Comparison of ENCODE assay signal across 13 cellular contexts in the genomic region with DNA sequence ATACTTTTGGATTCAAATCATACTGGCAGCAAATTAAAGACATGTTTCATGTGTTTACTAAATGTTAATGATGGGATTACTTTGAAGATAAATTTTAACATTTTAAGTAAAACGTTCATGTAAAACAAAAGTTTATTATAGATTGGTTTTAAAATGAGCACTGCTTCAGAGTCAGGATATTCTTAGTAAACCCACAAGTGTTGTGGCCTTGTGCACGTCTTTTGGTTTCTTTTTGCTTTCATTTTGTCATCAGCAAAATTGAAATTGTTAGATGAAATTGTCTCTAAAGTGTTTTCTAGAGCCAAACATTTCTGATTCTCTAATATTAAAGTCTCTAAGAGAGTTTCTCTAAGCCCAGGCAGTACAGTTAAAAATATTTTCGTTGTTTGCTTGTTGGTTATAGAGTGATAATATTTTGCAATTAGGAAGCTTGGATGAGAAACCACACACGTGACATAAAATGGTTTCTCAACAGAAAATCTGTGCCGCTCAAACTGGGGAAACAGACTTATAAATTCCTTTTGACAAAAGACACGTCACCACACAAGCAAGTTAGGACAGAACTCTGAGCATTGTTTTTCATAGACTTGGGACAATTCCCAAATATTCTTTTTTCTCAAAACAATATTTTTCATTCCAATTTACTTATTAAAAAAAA.
DNase-seq lines count a peak whose midpoint lies in the region; ATAC-seq and TF ChIP-seq lines count a peak whose summit lies in the region.
"Had no signal": no experiment of that assay in that cellular context is flagged by ENCODE, and none has a peak within 500 bp of the region (broad histone marks: within the 10 kb centered on the region; RNA-seq: fewer than 3 reads in every experiment).

No MANE protein-coding gene starts in this region.

- H3K9ac ChIP-seq in GM23248: peak overlapping the region; percentile 67

- no peaks in the 10 kb centered on the region for H3K9me2 ChIP-seq in GM23248 (ENCODE audit: insufficient read depth)

- peak overlapping the region; percentile 64 for H3K4me3 ChIP-seq in GM23248
- H3K4me3 ChIP-seq in gastroesophageal sphincter: no peak overlapping the region
- H3K4me3 ChIP-seq in stomach: no peak overlapping the region
- H3K4me3 ChIP-seq: dorsolateral prefrontal cortex had no signal

- intact Hi-C loops in stomach (cut with DNase I; ENCODE audit: low total_unique reads): no loop called here

- no peaks in the 10 kb centered on the region for H3K9me3 ChIP-seq in GM23248 (ENCODE audit: low read depth)
- no peaks in the 10 kb centered on the region for H3K9me3 ChIP-seq in gastroesophageal sphincter
- no peaks in the 10 kb centered on the region for H3K9me3 ChIP-seq in stomach

- H3K9me3 Mint-ChIP-seq in stimulated activated effector memory CD8-positive, alpha-beta T cell treated with anti-CD3 and anti-CD28 coated beads, Interleukin-12 subunit alpha, Interleukin-12 subunit beta, amount 100 ng/mL, for 72 hours: no peaks in the 10 kb centered on the region
- peaks cover 10% of the 10 kb centered on the region for H3K9me3 Mint-ChIP-seq in type B pancreatic cell
- H3K9me3 Mint-ChIP-seq: activated B cell treated with CpG ODN at 0.5 μM for 24 hours; activated naive CD8-positive, alpha-beta T cell treated with anti-CD3 and anti-CD28 coated beads, Interleukin-2, amount 50 U/mL, for 24 hours had no signal

- no peak for TF ChIP-seq EP300 in gastroesophageal sphincter (IDR thresholded peaks at IDR 0.05)
- no peak for TF ChIP-seq EP300 in stomach (IDR thresholded peaks at IDR 0.05)

- H4K20me1 ChIP-seq in GM23248 (ENCODE audit: insufficient read depth): peaks cover 35% of the 10 kb centered on the region

- peaks cover 25% of the 10 kb centered on the region; the same call in 1 of the 2 replicates for H3F3A ChIP-seq in GM23248 (ENCODE audit: insufficient read depth)

- peak; percentile 77 for DNase-seq in GM23248
- peak; percentile 44 for DNase-seq in amniotic epithelial cell (ENCODE audit: low read depth)
- no peak for DNase-seq in stomach
- no peak for DNase-seq in stimulated activated effector memory CD8-positive, alpha-beta T cell treated with anti-CD3 and anti-CD28 coated beads, Interleukin-12 subunit alpha, Interleukin-12 subunit beta, amount 100 ng/mL, for 72 hours (ENCODE audit: low spot score in 2 of 2)
- DNase-seq in type B pancreatic cell (ENCODE audit: extremely low spot score, unreplicated experiment): no peak
- DNase-seq in AG08396 (ENCODE audit: low spot score): no peak
- no peak for DNase-seq in NCI-H1105 (lab: John Stamatoyannopoulos, UW)
- DNase-seq: activated B cell treated with CpG ODN at 0.5 μM for 24 hours; activated naive CD8-positive, alpha-beta T cell treated with anti-CD3 and anti-CD28 coated beads, Interleukin-2, amount 50 U/mL, for 24 hours; dorsolateral prefrontal cortex; NCI-H2029 treated with DMSO at 0.1 percent for 48 hours had no signal

- H3K27me3 ChIP-seq in GM23248 (replicated peaks; ENCODE audit: insufficient read depth): no peaks in the 10 kb centered on the region
- H3K27me3 ChIP-seq in gastroesophageal sphincter: no peaks in the 10 kb centered on the region
- no peaks in the 10 kb centered on the region for H3K27me3 ChIP-seq in stomach
- H3K27me3 ChIP-seq: dorsolateral prefrontal cortex had no signal

- no peaks in the 10 kb centered on the region for H3K36me3 Mint-ChIP-seq in stimulated activated effector memory CD8-positive, alpha-beta T cell treated with anti-CD3 and anti-CD28 coated beads, Interleukin-12 subunit alpha, Interleukin-12 subunit beta, amount 100 ng/mL, for 72 hours
- peaks cover 17% of the 10 kb centered on the region for H3K36me3 Mint-ChIP-seq in type B pancreatic cell

- H3K27me3 Mint-ChIP-seq in type B pancreatic cell: no peaks in the 10 kb centered on the region

- TF ChIP-seq CTCF in gastroesophageal sphincter (IDR thresholded peaks at IDR 0.05): no peak
- no peak for TF ChIP-seq CTCF in stomach (IDR thresholded peaks at IDR 0.05)
- TF ChIP-seq CTCF in type B pancreatic cell (conservative IDR thresholded peaks at IDR 0.05): no peak

- H3K4me1 ChIP-seq in GM23248 (ENCODE audit: insufficient read depth) (peaks cover 51% of the 10 kb centered on the region), gastroesophageal sphincter (peaks cover 9 to 63% (median 16%) of the 10 kb centered on the region in 3 donors), stomach (peaks cover 12 to 35% (median 24%) of the 10 kb centered on the region in 4 donors)

- H2AFZ ChIP-seq in GM23248: no peak overlapping the region

- ATAC-seq in gastroesophageal sphincter: peak; percentile 63
- ATAC-seq in stimulated activated effector memory CD8-positive, alpha-beta T cell treated with anti-CD3 and anti-CD28 coated beads, Interleukin-12 subunit alpha, Interleukin-12 subunit beta, amount 100 ng/mL, for 72 hours: no peak
- ATAC-seq: activated naive CD8-positive, alpha-beta T cell treated with anti-CD3 and anti-CD28 coated beads, Interleukin-2, amount 50 U/mL, for 24 hours had no signal

- H3K27ac Mint-ChIP-seq in stimulated activated effector memory CD8-positive, alpha-beta T cell treated with anti-CD3 and anti-CD28 coated beads, Interleukin-12 subunit alpha, Interleukin-12 subunit beta, amount 100 ng/mL, for 72 hours: no peak overlapping the region
- no peak overlapping the region for H3K27ac Mint-ChIP-seq in type B pancreatic cell
- H3K27ac Mint-ChIP-seq: activated B cell treated with CpG ODN at 0.5 μM for 24 hours; activated naive CD8-positive, alpha-beta T cell treated with anti-CD3 and anti-CD28 coated beads, Interleukin-2, amount 50 U/mL, for 24 hours; IgD-negative memory B cell had no signal

- H3K79me2 ChIP-seq in GM23248 (ENCODE audit: insufficient read depth): peaks cover 100% of the 10 kb centered on the region

- peak overlapping the region; percentile 50 for H3K27ac ChIP-seq in GM23248
- no peak overlapping the region for H3K27ac ChIP-seq in gastroesophageal sphincter
- H3K27ac ChIP-seq in stomach: peak overlapping the region in 3 of 5 donors; percentile 22 to 48 (median 41)
- H3K27ac ChIP-seq: dorsolateral prefrontal cortex had no signal

- H3K4me3 Mint-ChIP-seq in stimulated activated effector memory CD8-positive, alpha-beta T cell treated with anti-CD3 and anti-CD28 coated beads, Interleukin-12 subunit alpha, Interleukin-12 subunit beta, amount 100 ng/mL, for 72 hours: no peak overlapping the region
- H3K4me3 Mint-ChIP-seq in type B pancreatic cell: no peak overlapping the region
- H3K4me3 Mint-ChIP-seq: activated B cell treated with CpG ODN at 0.5 μM for 24 hours; activated naive CD8-positive, alpha-beta T cell treated with anti-CD3 and anti-CD28 coated beads, Interleukin-2, amount 50 U/mL, for 24 hours; IgD-negative memory B cell had no signal

- H3K4me2 ChIP-seq in GM23248 (ENCODE audit: unreplicated experiment): peak overlapping the region; percentile 83

- H3K36me3 ChIP-seq in GM23248 (ENCODE audit: low read depth) (no peaks in the 10 kb centered on the region), gastroesophageal sphincter (no peaks in the 10 kb centered on the region), stomach (no peaks in the 10 kb centered on the region)

- TF ChIP-seq POLR2A in gastroesophageal sphincter (IDR thresholded peaks at IDR 0.05) (no peak), stomach (IDR thresholded peaks at IDR 0.05) (no peak)

- 8 to 10% methylated on average over 6 of the region's 6 CpGs for WGBS in GM23248 (ENCODE audit: low coverage in 1 of 2, low lambda C conversion rate in 2 of 2, missing lambda C conversion rate in 2 of 2), 2 experiments
- 27 to 53% methylated on average over 6 of the region's 6 CpGs for WGBS in gastroesophageal sphincter (ENCODE audit: low coverage in 1 of 2), 2 donors
- 54 to 71% (median 63%) methylated on average over 6 of the region's 6 CpGs for WGBS in stomach, 5 donors

- no peaks in the 10 kb centered on the region for H3K4me1 Mint-ChIP-seq in stimulated activated effector memory CD8-positive, alpha-beta T cell treated with anti-CD3 and anti-CD28 coated beads, Interleukin-12 subunit alpha, Interleukin-12 subunit beta, amount 100 ng/mL, for 72 hours
- peaks cover 61% of the 10 kb centered on the region for H3K4me1 Mint-ChIP-seq in type B pancreatic cell (ENCODE audit: unreplicated experiment)
- H3K4me1 Mint-ChIP-seq: activated B cell treated with CpG ODN at 0.5 μM for 24 hours had no signal

- in situ Hi-C loops in GM23248 (cut with MboI): no loop called here

Comparison
In these comparisons a context has a peak if more than half of its experiments do, and no peak if none do; other contexts are left out.
1. DNase-seq: peak in GM23248 (single experiment) and amniotic epithelial cell (single experiment); none in stomach (single experiment), stimulated activated effector memory CD8-positive, alpha-beta T cell treated with anti-CD3 and anti-CD28 coated beads, Interleukin-12 subunit alpha, Interleukin-12 subunit beta, amount 100 ng/mL, for 72 hours (0 of 2), type B pancreatic cell (single experiment), AG08396 (single experiment) and NCI-H1105 (single experiment).
2. H3K27ac ChIP-seq: peak in GM23248 (single experiment) and stomach (3 of 5); none in gastroesophageal sphincter (0 of 4).